In the genomic region with DNA sequence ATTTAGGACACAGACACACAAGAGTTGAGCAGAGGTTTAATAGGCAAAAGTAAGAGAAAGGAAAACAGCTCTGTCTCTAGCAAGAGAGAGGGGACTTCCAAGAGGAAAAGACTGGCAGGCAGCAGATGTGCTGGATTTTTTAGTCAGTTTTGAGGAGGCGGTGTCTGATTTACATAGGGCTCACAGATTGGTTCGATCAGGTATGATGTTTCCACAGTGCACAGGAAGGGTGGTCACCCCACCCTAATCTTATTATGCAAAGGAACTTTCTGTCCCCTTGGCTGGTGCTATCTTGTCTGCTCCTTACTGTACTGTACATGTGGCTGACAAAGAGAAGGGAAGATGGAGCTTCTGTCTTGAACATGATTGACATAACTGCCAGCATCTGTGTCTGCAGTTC, we compare ENCODE assay signal across 10 cellular contexts. TPM values are rescaled to one million over a fixed set of nuclear protein-coding genes. Genes with fewer than 3 reads are reported as not detected.
DNase-seq lines count a peak whose midpoint lies in the region; ATAC-seq and TF ChIP-seq lines count a peak whose summit lies in the region.
"Had no signal": no experiment of that assay in that cellular context is flagged by ENCODE, and none has a peak within 500 bp of the region (broad histone marks: within the 10 kb centered on the region; RNA-seq: fewer than 3 reads in every experiment).

No MANE protein-coding gene starts in this region.

- DNase-seq in RPMI7951 (ENCODE audit: low read depth) = peak; percentile 9
- DNase-seq in memory B cell (ENCODE audit: low spot score in 2 of 2) = peak in 1 of 2 donors; percentile 35
- DNase-seq in UCSD-AML1 (lab: John Stamatoyannopoulos, UW; ENCODE audit: unreplicated experiment) = no peak
- DNase-seq in spleen = no peak
- DNase-seq in middle frontal gyrus (ENCODE audit: extremely low spot score, low spot score) = no peak
- no peak for DNase-seq in GM23338 (ENCODE audit: low spot score)

- no peaks in the 10 kb centered on the region for H3K79me2 ChIP-seq in GM23338 (replicated peaks; ENCODE audit: insufficient read depth)

- no peak overlapping the region for H3K4me3 ChIP-seq in spleen
- no peak overlapping the region for H3K4me3 ChIP-seq in GM23338

- H3K27me3 Mint-ChIP-seq in memory B cell = no peaks in the 10 kb centered on the region
- H3K27me3 Mint-ChIP-seq in GM23338 (ENCODE audit: insufficient read depth, low read depth, poor library complexity) = no peaks in the 10 kb centered on the region

- H3K27me3 ChIP-seq in spleen (replicated peaks in 1 of 7) = no peaks in the 10 kb centered on the region
- H3K27me3 ChIP-seq in GM23338 (ENCODE audit: insufficient read depth) = no peaks in the 10 kb centered on the region

- H3K4me1 ChIP-seq in spleen (peaks cover 0 to 7% (median 0%) of the 10 kb centered on the region in 6 donors), GM23338 (ENCODE audit: insufficient read depth) (no peaks in the 10 kb centered on the region)

- 0 out of 2 replicates have a peak, but pooled peaks cover 6% of the 10 kb centered on the region for H4K20me1 ChIP-seq in GM23338 (replicated peaks; ENCODE audit: insufficient read depth)

- H3K9me3 Mint-ChIP-seq in memory B cell (no peaks in the 10 kb centered on the region), GM23338 (no peaks in the 10 kb centered on the region)

- no peaks in the 10 kb centered on the region for H3K9me3 ChIP-seq in spleen

- no peaks in the 10 kb centered on the region for H3K9me2 ChIP-seq in GM23338 (ENCODE audit: insufficient read depth)

- TF ChIP-seq CTCF in spleen (IDR thresholded peaks at IDR 0.05 in 8 of 11, conservative IDR thresholded peaks at IDR 0.05 in 3 of 11) = no peak
- no peak for TF ChIP-seq CTCF in GM23338 (conservative IDR thresholded peaks at IDR 0.05; ENCODE audit: low read depth in 2 of 2)

- peak overlapping the region; percentile 90 for H3K27ac Mint-ChIP-seq in memory B cell
- no peak overlapping the region; the same call in 1 of the 2 replicates for H3K27ac Mint-ChIP-seq in GM23338

- H3K4me2 ChIP-seq in GM23338 = no peak overlapping the region

- H3K27ac ChIP-seq in spleen (peak overlapping the region in 2 of 8 donors; percentile 13 to 33), GM23338 (ENCODE audit: low read depth) (no peak overlapping the region)

- no peak overlapping the region for H2AFZ ChIP-seq in GM23338

- intact Hi-C loops in spleen (cut with DNase I; ENCODE audit: low total_unique reads) = no loop called here

- H3K36me3 Mint-ChIP-seq in memory B cell = peaks cover 27% of the 10 kb centered on the region
- peaks cover 55% of the 10 kb centered on the region for H3K36me3 Mint-ChIP-seq in GM23338 (ENCODE audit: low read depth)

- no peaks in the 10 kb centered on the region for H3F3A ChIP-seq in GM23338 (replicated peaks; ENCODE audit: low read depth)

- ATAC-seq in GM18505 (IDR thresholded peaks at IDR 0.05; ENCODE audit: unreplicated experiment) (no peak), GM21825 (IDR thresholded peaks at IDR 0.05; ENCODE audit: unreplicated experiment) (peak; percentile 71), memory B cell (ENCODE audit: low read depth) (peak; percentile 100), GM23338 (no peak)

- H3K36me3 ChIP-seq in spleen (peaks cover 9 to 100% (median 92%) of the 10 kb centered on the region in 6 donors), GM23338 (ENCODE audit: insufficient read depth) (peaks cover 48% of the 10 kb centered on the region)

- WGBS in spleen, 5 donors = 65 to 76% (median 71%) methylated on average over 2 of the region's 2 CpGs

- peak overlapping the region; percentile 32 for H3K4me3 Mint-ChIP-seq in memory B cell
- H3K4me3 Mint-ChIP-seq in GM23338 = no peak overlapping the region

- H3K4me1 Mint-ChIP-seq in memory B cell (peaks cover 8% of the 10 kb centered on the region), GM23338 (no peaks in the 10 kb centered on the region)

- TF ChIP-seq POLR2A in GM18505 (IDR thresholded peaks at IDR 0.05; ENCODE audit: borderline replicate concordance, extremely low read depth, insufficient read depth, insufficient read length) (peak; percentile 43), spleen (IDR thresholded peaks at IDR 0.05) (no peak)

TF ChIP-seq in GM23338, 12 proteins besides CTCF, POLR2A, EP300 and RAD21 (continues in another document):
- TF ChIP-seq ZNF331 (CRISPR knock-in tag; IDR thresholded peaks at IDR 0.05; ENCODE audit: low read depth) (no peak), CREB1 (CRISPR knock-in tag; IDR thresholded peaks at IDR 0.05; ENCODE audit: low read depth) (no peak), POLR2AphosphoS5 (IDR thresholded peaks at IDR 0.05; ENCODE audit: low read depth) (no peak)
- TF ChIP-seq, protein P1, sequence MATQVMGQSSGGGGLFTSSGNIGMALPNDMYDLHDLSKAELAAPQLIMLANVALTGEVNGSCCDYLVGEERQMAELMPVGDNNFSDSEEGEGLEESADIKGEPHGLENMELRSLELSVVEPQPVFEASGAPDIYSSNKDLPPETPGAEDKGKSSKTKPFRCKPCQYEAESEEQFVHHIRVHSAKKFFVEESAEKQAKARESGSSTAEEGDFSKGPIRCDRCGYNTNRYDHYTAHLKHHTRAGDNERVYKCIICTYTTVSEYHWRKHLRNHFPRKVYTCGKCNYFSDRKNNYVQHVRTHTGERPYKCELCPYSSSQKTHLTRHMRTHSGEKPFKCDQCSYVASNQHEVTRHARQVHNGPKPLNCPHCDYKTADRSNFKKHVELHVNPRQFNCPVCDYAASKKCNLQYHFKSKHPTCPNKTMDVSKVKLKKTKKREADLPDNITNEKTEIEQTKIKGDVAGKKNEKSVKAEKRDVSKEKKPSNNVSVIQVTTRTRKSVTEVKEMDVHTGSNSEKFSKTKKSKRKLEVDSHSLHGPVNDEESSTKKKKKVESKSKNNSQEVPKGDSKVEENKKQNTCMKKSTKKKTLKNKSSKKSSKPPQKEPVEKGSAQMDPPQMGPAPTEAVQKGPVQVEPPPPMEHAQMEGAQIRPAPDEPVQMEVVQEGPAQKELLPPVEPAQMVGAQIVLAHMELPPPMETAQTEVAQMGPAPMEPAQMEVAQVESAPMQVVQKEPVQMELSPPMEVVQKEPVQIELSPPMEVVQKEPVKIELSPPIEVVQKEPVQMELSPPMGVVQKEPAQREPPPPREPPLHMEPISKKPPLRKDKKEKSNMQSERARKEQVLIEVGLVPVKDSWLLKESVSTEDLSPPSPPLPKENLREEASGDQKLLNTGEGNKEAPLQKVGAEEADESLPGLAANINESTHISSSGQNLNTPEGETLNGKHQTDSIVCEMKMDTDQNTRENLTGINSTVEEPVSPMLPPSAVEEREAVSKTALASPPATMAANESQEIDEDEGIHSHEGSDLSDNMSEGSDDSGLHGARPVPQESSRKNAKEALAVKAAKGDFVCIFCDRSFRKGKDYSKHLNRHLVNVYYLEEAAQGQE (IDR thresholded peaks at IDR 0.05; ENCODE audit: unreplicated experiment) = no peak
- TF ChIP-seq, protein P2, sequence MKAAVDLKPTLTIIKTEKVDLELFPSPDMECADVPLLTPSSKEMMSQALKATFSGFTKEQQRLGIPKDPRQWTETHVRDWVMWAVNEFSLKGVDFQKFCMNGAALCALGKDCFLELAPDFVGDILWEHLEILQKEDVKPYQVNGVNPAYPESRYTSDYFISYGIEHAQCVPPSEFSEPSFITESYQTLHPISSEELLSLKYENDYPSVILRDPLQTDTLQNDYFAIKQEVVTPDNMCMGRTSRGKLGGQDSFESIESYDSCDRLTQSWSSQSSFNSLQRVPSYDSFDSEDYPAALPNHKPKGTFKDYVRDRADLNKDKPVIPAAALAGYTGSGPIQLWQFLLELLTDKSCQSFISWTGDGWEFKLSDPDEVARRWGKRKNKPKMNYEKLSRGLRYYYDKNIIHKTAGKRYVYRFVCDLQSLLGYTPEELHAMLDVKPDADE (IDR thresholded peaks at IDR 0.05) = no peak

RNA-seq across cellular contexts. Expression of a gene that starts 25.3 kb away (rescaled TPM):
- total RNA-seq in RPMI7951 (2014; rRNA removed; shearing (Covaris generic)) = 118 and 120 TPM in 2 replicates
- total RNA-seq in spleen = 10 to 100 TPM; 48.1 to 68.7 (median 57.7) TPM
- polyA plus RNA-seq in spleen = 10 to 100 TPM; 24.6 to 30.2 (median 29.5) TPM
- total RNA-seq in GM23338 (2014; rRNA removed; shearing (Covaris generic)) = 82.5 and 126 TPM in 2 replicates
- 54.3 and 54.4 TPM in 2 replicates for polyA plus RNA-seq in GM23338 (2016; fragmentation: Nextera tagmentation; extraction: Ambion mirVana)

RNA-seq across cellular contexts. Expression of a gene that starts 28.0 kb away (rescaled TPM):
- total RNA-seq in RPMI7951 (2014; rRNA removed; shearing (Covaris generic)) = 23.8 and 25.4 TPM in 2 replicates
- 10 to 100 TPM; 26.8 to 49.0 (median 39.2) TPM for total RNA-seq in spleen
- polyA plus RNA-seq in spleen = 10 to 100 TPM; 10.3 to 14.6 (median 13.4) TPM
- 43.8 and 61.3 TPM in 2 replicates for total RNA-seq in GM23338 (2014; rRNA removed; shearing (Covaris generic))
- 32.5 and 34.3 TPM in 2 replicates for polyA plus RNA-seq in GM23338 (2016; fragmentation: Nextera tagmentation; extraction: Ambion mirVana)

RNA-seq across cellular contexts. Expression of a gene that starts 36.0 kb away (rescaled TPM):
- total RNA-seq in RPMI7951 (2014; rRNA removed; shearing (Covaris generic)) = not detected in 2 replicates
- not detected for total RNA-seq in spleen
- under 1 TPM in 2 of 3 donors, not detected in 1; 0.12 to 0.13 TPM for polyA plus RNA-seq in spleen
- 0.19 and 0.94 TPM in 2 replicates for total RNA-seq in GM23338 (2014; rRNA removed; shearing (Covaris generic))
- 1.2 and 2.2 TPM in 2 replicates for polyA plus RNA-seq in GM23338 (2016; fragmentation: Nextera tagmentation; extraction: Ambion mirVana)
- total RNA-seq: osteoblast; T-helper 1 cell treated with Interleukin-12 subunit alpha and Interleukin-12 subunit beta and Interleukin-4 antibody, amounts not matched to agents 30 ng/mL and 1 ng/mL, for 36 hours had no signal

RNA-seq across cellular contexts. Expression of a gene that starts 45.1 kb away (rescaled TPM):
- total RNA-seq in RPMI7951 (2014; rRNA removed; shearing (Covaris generic)) = 0.29 and 0.48 TPM in 2 replicates
- 1 to 10 TPM in 5 of 7 donors, not detected in 2; 1.3 to 3.5 (median 2.6) TPM for total RNA-seq in spleen
- polyA plus RNA-seq in spleen (1 to 10 TPM in 1 of 3 donors, under 1 TPM in 2; 0.35 to 2.7 (median 0.63) TPM), GM23338 (2016; fragmentation: Nextera tagmentation; extraction: Ambion mirVana) (0.57 and 2.8 TPM in 2 replicates)
- 3.7 and 5.7 TPM in 2 replicates for total RNA-seq in GM23338 (2014; rRNA removed; shearing (Covaris generic))

Comparison
In these comparisons a context has a peak if more than half of its experiments do, and no peak if none do; other contexts are left out.
1. ATAC-seq: peak in GM21825 (single experiment) and memory B cell (single experiment); none in GM18505 (single experiment) and GM23338 (single experiment).